Comparison of ENCODE assay signal across 10 cellular contexts in the genomic region with DNA sequence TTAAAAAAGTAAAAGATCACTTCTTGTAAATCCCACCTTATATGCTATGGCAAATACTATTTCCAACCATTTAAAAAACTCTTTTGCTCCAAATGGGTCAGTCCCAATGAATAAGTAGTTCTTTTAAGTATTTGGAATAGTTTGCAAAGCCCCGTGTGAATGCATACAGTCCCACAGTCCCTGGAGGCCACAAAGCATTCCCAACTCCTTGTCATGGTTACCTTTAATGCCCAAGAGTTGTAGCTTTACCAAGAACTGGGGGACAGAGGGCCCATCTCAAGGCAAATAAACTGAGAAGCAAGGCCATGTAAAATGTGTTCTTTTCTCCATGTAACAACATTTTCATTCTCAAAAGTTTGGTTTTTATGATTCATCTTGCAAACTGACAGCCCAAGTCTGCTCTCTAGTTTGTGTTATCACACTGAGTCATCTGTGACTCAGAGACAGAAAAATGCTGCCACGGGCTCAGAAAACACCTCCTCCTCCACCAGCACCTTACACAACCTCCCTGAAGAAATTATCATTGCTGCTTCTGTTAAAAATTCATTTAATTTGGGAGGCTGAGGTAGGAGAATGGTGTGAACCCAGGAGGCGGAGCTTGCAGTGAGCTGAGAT.
DNase-seq lines count a peak whose midpoint lies in the region; ATAC-seq, FAIRE-seq and TF ChIP-seq lines count a peak whose summit lies in the region.
"Had no signal": no experiment of that assay in that cellular context is flagged by ENCODE, and none has a peak within 500 bp of the region (broad histone marks: within the 10 kb centered on the region; RNA-seq: fewer than 3 reads in every experiment).

No MANE protein-coding gene starts in this region.

- H3K79me2 ChIP-seq in ACC112 (ENCODE audit: control insufficient read depth, insufficient read depth, low read length, unreplicated experiment) (no peaks in the 10 kb centered on the region), keratinocyte (ENCODE audit: control insufficient read depth, insufficient read depth, low read length) (no peaks in the 10 kb centered on the region)

- peak overlapping the region; percentile 49 for H3K4me2 ChIP-seq in keratinocyte (ENCODE audit: control insufficient read depth, extremely low read depth, insufficient read depth, low read depth, low read length)
- H3K4me2 ChIP-seq: KMS-11 had no signal

- DNase-seq in HFFc6, result peak; percentile 88
- DNase-seq in adipocyte (ENCODE audit: low read depth), result peak; percentile 94
- DNase-seq in keratinocyte (ENCODE audit: low read depth, low spot score), result peak; percentile 82
- DNase-seq in stimulated activated naive CD4-positive, alpha-beta T cell (lab: John Stamatoyannopoulos, UW), result no peak
- DNase-seq in Right ventricle myocardium inferior (ENCODE audit: missing footprints), result no peak
- no peak for DNase-seq in NCI-H345 (lab: John Stamatoyannopoulos, UW)
- DNase-seq: upper lobe of left lung had no signal

- no peaks in the 10 kb centered on the region for H3K9me3 Mint-ChIP-seq in HFFc6

- intact Hi-C loops in Right ventricle myocardium inferior (cut with DNase I), result no loop called here

- dilution Hi-C loops in keratinocyte (cut with MboI; ENCODE audit: extremely low pct_ligation_motif_present, low sequenced_read_pairs), result no loop called here

- H3K4me3 Mint-ChIP-seq in HFFc6, result 0 out of 2 replicates have a peak overlapping the region, but pooled peaks have one; percentile 47

- H3K9me3 ChIP-seq in adipocyte (ENCODE audit: control insufficient read depth, low read length) (no peaks in the 10 kb centered on the region), keratinocyte (ENCODE audit: control insufficient read depth, low read depth, low read length) (no peaks in the 10 kb centered on the region)
- H3K9me3 ChIP-seq: upper lobe of left lung had no signal

- peak overlapping the region; percentile 78 for H3K27ac ChIP-seq in ACC112 (ENCODE audit: low read depth, low read length)
- peak overlapping the region; percentile 44 for H3K27ac ChIP-seq in keratinocyte (ENCODE audit: control insufficient read depth, insufficient read depth, low read length)
- H3K27ac ChIP-seq: KMS-11, upper lobe of left lung had no signal

- peaks cover 3% of the 10 kb centered on the region for H3K27me3 Mint-ChIP-seq in HFFc6 (ENCODE audit: insufficient read depth)

- H2AFZ ChIP-seq in ACC112 (ENCODE audit: low read length, unreplicated experiment) (no peak overlapping the region), keratinocyte (ENCODE audit: control insufficient read depth, low read length) (no peak overlapping the region)

- peak overlapping the region; percentile 62; the same call in 1 of the 2 replicates for H3K27ac Mint-ChIP-seq in HFFc6

- peak; percentile 95 for FAIRE-seq in keratinocyte (lab: Jason Lieb, UNC)

- H3K4me1 ChIP-seq in ACC112 (ENCODE audit: control insufficient read depth, insufficient read depth, low read length, unreplicated experiment), result peaks cover 34% of the 10 kb centered on the region
- H3K4me1 ChIP-seq in adipocyte (ENCODE audit: control insufficient read depth, insufficient read depth, low read length), result peaks cover 23% of the 10 kb centered on the region
- peaks cover 22% of the 10 kb centered on the region for H3K4me1 ChIP-seq in keratinocyte (ENCODE audit: control insufficient read depth, extremely low read depth, insufficient read depth, low read length)
- H3K4me1 ChIP-seq: upper lobe of left lung had no signal

- H3K27me3 ChIP-seq in ACC112 (ENCODE audit: insufficient read depth, low read length) (no peaks in the 10 kb centered on the region), adipocyte (replicated peaks; ENCODE audit: control insufficient read depth, insufficient read depth, low read length) (no peaks in the 10 kb centered on the region), keratinocyte (ENCODE audit: control insufficient read depth, extremely low read depth, insufficient read depth, low read length) (no peaks in the 10 kb centered on the region)
- H3K27me3 ChIP-seq: upper lobe of left lung had no signal

- H3K36me3 ChIP-seq in ACC112 (ENCODE audit: insufficient read depth, low read length), result no peaks in the 10 kb centered on the region
- no peaks in the 10 kb centered on the region for H3K36me3 ChIP-seq in adipocyte (ENCODE audit: control insufficient read depth, insufficient read depth, low read length, severe bottlenecking)
- H3K36me3 ChIP-seq in keratinocyte (ENCODE audit: control insufficient read depth in 2 of 2, extremely low read depth in 1 of 2, insufficient read depth in 2 of 2, low read length in 2 of 2), result no peaks in the 10 kb centered on the region
- H3K36me3 ChIP-seq: upper lobe of left lung had no signal

- peaks cover 34% of the 10 kb centered on the region for H3K4me1 Mint-ChIP-seq in HFFc6 (ENCODE audit: low read depth)

- no peak for ATAC-seq in GM21526 (IDR thresholded peaks at IDR 0.05; ENCODE audit: low FRiP score, unreplicated experiment)
- ATAC-seq in Right ventricle myocardium inferior, result no peak

- H4K20me1 ChIP-seq in keratinocyte (ENCODE audit: control insufficient read depth, extremely low read depth, insufficient read depth, low read length), result no peaks in the 10 kb centered on the region

- no peaks in the 10 kb centered on the region for H3K36me3 Mint-ChIP-seq in HFFc6 (ENCODE audit: low read depth)

- TF ChIP-seq CTCF in HFFc6 (IDR thresholded peaks at IDR 0.05), result no peak
- no peak for TF ChIP-seq CTCF in keratinocyte (optimal IDR thresholded peaks at IDR 0.05 in 1 of 3, IDR thresholded peaks at IDR 0.05 in 1 of 3, conservative IDR thresholded peaks at IDR 0.05 in 1 of 3; ENCODE audit: extremely low read depth in 1 of 3, insufficient read depth in 2 of 3, low read length in 3 of 3)

- H3K9ac ChIP-seq in adipocyte (ENCODE audit: low read length) (peak overlapping the region; percentile 46), keratinocyte (ENCODE audit: control insufficient read depth, extremely low read depth, insufficient read depth, low read length) (no peak overlapping the region)
- H3K9ac ChIP-seq: KMS-11 had no signal

- H3K4me3 ChIP-seq in ACC112 (ENCODE audit: low read depth, low read length), result peak overlapping the region; percentile 46; the same call in 1 of the 2 replicates
- H3K4me3 ChIP-seq in adipocyte (ENCODE audit: low read length), result peak overlapping the region; percentile 23
- no peak overlapping the region for H3K4me3 ChIP-seq in keratinocyte (ENCODE audit: control insufficient read depth in 2 of 3, extremely low read depth in 1 of 3, insufficient read depth in 2 of 3, low read depth in 1 of 3, low read length in 3 of 3)
- H3K4me3 ChIP-seq: upper lobe of left lung had no signal

- no peaks in the 10 kb centered on the region for H3K9me1 ChIP-seq in keratinocyte (ENCODE audit: control insufficient read depth, extremely low read depth, insufficient read depth, low read length)

Comparison
In these comparisons a context has a peak if more than half of its experiments do, and no peak if none do; other contexts are left out.
1. H3K4me3 ChIP-seq: peak in ACC112 (single experiment) and adipocyte (single experiment); none in keratinocyte (0 of 3).
2. DNase-seq: peak in HFFc6 (single experiment), adipocyte (single experiment) and keratinocyte (single experiment); none in stimulated activated naive CD4-positive, alpha-beta T cell (0 of 6), Right ventricle myocardium inferior (single experiment) and NCI-H345 (single experiment).